In the genomic region with DNA sequence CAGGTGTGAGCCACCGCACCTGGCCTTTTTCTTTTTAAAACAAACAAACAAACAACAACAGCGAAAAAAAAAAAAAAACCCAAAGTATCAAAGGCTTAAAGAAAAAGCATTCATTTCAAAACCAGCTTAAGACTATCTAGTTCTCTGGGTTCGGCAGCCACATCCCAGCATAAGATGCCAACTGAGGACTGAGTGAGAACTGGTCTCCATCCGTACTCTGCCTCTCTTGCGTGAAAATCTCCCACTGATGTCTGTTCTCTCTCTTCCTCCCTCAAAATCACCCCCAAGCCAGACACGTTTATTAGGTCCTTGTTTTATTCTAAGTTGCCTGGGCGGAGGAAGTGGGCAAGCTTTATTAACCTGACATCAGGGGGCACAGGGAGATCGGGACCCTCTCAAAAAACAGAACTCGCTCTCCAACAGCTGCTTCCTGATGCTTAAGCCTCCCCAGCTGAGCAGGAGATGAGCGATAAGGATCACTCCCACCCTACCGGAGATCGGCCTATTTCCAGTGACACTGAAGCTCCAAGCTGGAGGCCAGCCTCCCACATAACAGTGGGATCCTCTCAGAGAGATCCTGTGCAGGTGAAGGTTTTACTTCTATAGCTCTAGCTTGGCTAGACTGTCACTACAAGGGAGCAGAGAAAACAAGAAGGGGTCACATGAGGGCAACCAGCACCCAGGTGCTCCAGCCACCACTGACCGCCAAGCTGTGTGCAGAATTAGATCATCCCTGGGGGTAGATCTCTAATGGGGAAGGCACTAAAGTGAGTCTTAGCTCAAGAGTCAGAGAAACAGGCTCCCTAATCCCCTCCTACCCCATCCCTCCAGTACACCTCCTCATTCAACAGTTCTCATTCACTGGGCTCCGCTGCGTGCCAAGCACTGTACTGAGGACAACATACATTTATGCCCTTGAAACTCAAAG, we compare ENCODE assay signal across 1 cellular context.
TF ChIP-seq lines count a peak whose summit lies in the region.

No MANE protein-coding gene starts in this region.

TF ChIP-seq in HepG2, 621 proteins besides CTCF, POLR2A, EP300 and RAD21 (continued from another document and continues in another):
- TF ChIP-seq, protein P1, sequence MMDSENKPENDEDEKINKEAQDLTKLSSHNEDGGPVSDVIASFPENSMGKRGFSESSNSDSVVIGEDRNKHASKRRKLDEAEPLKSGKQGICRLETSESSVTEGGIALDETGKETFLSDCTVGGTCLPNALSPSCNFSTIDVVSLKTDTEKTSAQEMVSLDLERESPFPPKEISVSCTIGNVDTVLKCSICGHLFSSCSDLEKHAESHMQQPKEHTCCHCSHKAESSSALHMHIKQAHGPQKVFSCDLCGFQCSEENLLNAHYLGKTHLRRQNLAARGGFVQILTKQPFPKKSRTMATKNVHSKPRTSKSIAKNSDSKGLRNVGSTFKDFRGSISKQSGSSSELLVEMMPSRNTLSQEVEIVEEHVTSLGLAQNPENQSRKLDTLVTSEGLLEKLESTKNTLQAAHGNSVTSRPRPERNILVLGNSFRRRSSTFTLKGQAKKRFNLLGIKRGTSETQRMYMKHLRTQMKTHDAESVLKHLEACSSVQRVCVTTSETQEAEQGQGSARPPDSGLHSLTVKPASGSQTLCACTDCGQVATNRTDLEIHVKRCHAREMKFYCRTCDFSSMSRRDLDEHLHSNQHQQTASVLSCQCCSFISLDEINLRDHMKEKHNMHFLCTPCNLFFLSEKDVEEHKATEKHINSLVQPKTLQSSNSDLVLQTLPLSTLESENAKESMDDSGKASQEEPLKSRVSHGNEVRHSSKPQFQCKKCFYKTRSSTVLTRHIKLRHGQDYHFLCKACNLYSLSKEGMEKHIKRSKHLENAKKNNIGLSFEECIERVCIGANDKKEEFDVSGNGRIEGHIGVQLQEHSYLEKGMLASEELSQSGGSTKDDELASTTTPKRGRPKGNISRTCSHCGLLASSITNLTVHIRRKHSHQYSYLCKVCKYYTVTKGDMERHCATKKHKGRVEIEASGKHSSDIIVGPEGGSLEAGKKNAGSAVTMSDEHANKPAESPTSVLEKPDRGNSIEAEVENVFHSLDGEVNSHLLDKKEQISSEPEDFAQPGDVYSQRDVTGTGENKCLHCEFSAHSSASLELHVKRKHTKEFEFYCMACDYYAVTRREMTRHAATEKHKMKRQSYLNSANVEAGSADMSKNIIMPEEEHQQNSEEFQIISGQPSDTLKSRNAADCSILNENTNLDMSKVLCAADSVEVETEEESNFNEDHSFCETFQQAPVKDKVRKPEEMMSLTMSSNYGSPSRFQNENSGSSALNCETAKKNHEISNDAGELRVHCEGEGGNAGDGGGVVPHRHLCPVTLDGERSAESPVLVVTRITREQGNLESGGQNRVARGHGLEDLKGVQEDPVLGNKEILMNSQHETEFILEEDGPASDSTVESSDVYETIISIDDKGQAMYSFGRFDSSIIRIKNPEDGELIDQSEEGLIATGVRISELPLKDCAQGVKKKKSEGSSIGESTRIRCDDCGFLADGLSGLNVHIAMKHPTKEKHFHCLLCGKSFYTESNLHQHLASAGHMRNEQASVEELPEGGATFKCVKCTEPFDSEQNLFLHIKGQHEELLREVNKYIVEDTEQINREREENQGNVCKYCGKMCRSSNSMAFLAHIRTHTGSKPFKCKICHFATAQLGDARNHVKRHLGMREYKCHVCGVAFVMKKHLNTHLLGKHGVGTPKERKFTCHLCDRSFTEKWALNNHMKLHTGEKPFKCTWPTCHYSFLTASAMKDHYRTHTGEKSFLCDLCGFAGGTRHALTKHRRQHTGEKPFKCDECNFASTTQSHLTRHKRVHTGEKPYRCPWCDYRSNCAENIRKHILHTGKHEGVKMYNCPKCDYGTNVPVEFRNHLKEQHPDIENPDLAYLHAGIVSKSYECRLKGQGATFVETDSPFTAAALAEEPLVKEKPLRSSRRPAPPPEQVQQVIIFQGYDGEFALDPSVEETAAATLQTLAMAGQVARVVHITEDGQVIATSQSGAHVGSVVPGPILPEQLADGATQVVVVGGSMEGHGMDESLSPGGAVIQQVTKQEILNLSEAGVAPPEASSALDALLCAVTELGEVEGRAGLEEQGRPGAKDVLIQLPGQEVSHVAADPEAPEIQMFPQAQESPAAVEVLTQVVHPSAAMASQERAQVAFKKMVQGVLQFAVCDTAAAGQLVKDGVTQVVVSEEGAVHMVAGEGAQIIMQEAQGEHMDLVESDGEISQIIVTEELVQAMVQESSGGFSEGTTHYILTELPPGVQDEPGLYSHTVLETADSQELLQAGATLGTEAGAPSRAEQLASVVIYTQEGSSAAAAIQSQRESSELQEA (CRISPR knock-in tag; IDR thresholded peaks at IDR 0.05; ENCODE audit: not compliant biosample characterization): no peak
- TF ChIP-seq, protein P2, sequence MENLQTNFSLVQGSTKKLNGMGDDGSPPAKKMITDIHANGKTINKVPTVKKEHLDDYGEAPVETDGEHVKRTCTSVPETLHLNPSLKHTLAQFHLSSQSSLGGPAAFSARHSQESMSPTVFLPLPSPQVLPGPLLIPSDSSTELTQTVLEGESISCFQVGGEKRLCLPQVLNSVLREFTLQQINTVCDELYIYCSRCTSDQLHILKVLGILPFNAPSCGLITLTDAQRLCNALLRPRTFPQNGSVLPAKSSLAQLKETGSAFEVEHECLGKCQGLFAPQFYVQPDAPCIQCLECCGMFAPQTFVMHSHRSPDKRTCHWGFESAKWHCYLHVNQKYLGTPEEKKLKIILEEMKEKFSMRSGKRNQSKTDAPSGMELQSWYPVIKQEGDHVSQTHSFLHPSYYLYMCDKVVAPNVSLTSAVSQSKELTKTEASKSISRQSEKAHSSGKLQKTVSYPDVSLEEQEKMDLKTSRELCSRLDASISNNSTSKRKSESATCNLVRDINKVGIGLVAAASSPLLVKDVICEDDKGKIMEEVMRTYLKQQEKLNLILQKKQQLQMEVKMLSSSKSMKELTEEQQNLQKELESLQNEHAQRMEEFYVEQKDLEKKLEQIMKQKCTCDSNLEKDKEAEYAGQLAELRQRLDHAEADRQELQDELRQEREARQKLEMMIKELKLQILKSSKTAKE (CRISPR knock-in tag; IDR thresholded peaks at IDR 0.05; ENCODE audit: borderline replicate concordance): peak; percentile 47; the same call in 1 of the 2 replicates
- TF ChIP-seq SAP130 (CRISPR knock-in tag; IDR thresholded peaks at IDR 0.05; ENCODE audit: low read depth) (0 out of 2 replicates have a peak, but pooled peaks have one; percentile 16), ZNF253 (CRISPR knock-in tag; IDR thresholded peaks at IDR 0.05; ENCODE audit: borderline replicate concordance) (no peak), ZNF292 (CRISPR knock-in tag; IDR thresholded peaks at IDR 0.05; ENCODE audit: borderline replicate concordance, low read depth) (no peak), XRCC5 (optimal IDR thresholded peaks at IDR 0.05; ENCODE audit: low read length) (no peak), STAG1 (CRISPR knock-in tag; IDR thresholded peaks at IDR 0.05) (no peak), ZNF296 (CRISPR knock-in tag; conservative IDR thresholded peaks at IDR 0.05) (no peak), ZNF564 (CRISPR knock-in tag; IDR thresholded peaks at IDR 0.05) (no peak), ZNF543 (CRISPR knock-in tag; IDR thresholded peaks at IDR 0.05) (no peak), ZBTB20 (CRISPR knock-in tag; IDR thresholded peaks at IDR 0.05; ENCODE audit: borderline replicate concordance, low read depth) (no peak), ZNF501 (CRISPR knock-in tag; IDR thresholded peaks at IDR 0.05) (0 out of 2 replicates have a peak, but pooled peaks have one; percentile 11), GATAD1 (CRISPR knock-in tag; IDR thresholded peaks at IDR 0.05) (no peak), RNF2 (conservative IDR thresholded peaks at IDR 0.05; ENCODE audit: low read depth) (no peak)
- TF ChIP-seq, protein P3, sequence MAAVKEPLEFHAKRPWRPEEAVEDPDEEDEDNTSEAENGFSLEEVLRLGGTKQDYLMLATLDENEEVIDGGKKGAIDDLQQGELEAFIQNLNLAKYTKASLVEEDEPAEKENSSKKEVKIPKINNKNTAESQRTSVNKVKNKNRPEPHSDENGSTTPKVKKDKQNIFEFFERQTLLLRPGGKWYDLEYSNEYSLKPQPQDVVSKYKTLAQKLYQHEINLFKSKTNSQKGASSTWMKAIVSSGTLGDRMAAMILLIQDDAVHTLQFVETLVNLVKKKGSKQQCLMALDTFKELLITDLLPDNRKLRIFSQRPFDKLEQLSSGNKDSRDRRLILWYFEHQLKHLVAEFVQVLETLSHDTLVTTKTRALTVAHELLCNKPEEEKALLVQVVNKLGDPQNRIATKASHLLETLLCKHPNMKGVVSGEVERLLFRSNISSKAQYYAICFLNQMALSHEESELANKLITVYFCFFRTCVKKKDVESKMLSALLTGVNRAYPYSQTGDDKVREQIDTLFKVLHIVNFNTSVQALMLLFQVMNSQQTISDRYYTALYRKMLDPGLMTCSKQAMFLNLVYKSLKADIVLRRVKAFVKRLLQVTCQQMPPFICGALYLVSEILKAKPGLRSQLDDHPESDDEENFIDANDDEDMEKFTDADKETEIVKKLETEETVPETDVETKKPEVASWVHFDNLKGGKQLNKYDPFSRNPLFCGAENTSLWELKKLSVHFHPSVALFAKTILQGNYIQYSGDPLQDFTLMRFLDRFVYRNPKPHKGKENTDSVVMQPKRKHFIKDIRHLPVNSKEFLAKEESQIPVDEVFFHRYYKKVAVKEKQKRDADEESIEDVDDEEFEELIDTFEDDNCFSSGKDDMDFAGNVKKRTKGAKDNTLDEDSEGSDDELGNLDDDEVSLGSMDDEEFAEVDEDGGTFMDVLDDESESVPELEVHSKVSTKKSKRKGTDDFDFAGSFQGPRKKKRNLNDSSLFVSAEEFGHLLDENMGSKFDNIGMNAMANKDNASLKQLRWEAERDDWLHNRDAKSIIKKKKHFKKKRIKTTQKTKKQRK (IDR thresholded peaks at IDR 0.05; ENCODE audit: low read length): no peak
- TF ChIP-seq, protein P4, sequence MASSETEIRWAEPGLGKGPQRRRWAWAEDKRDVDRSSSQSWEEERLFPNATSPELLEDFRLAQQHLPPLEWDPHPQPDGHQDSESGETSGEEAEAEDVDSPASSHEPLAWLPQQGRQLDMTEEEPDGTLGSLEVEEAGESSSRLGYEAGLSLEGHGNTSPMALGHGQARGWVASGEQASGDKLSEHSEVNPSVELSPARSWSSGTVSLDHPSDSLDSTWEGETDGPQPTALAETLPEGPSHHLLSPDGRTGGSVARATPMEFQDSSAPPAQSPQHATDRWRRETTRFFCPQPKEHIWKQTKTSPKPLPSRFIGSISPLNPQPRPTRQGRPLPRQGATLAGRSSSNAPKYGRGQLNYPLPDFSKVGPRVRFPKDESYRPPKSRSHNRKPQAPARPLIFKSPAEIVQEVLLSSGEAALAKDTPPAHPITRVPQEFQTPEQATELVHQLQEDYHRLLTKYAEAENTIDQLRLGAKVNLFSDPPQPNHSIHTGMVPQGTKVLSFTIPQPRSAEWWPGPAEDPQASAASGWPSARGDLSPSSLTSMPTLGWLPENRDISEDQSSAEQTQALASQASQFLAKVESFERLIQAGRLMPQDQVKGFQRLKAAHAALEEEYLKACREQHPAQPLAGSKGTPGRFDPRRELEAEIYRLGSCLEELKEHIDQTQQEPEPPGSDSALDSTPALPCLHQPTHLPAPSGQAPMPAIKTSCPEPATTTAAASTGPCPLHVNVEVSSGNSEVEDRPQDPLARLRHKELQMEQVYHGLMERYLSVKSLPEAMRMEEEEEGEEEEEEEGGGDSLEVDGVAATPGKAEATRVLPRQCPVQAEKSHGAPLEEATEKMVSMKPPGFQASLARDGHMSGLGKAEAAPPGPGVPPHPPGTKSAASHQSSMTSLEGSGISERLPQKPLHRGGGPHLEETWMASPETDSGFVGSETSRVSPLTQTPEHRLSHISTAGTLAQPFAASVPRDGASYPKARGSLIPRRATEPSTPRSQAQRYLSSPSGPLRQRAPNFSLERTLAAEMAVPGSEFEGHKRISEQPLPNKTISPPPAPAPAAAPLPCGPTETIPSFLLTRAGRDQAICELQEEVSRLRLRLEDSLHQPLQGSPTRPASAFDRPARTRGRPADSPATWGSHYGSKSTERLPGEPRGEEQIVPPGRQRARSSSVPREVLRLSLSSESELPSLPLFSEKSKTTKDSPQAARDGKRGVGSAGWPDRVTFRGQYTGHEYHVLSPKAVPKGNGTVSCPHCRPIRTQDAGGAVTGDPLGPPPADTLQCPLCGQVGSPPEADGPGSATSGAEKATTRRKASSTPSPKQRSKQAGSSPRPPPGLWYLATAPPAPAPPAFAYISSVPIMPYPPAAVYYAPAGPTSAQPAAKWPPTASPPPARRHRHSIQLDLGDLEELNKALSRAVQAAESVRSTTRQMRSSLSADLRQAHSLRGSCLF (CRISPR knock-in tag; IDR thresholded peaks at IDR 0.05; ENCODE audit: borderline replicate concordance): no peak
- TF ChIP-seq, protein P5, sequence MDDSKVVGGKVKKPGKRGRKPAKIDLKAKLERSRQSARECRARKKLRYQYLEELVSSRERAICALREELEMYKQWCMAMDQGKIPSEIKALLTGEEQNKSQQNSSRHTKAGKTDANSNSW (CRISPR knock-in tag; IDR thresholded peaks at IDR 0.05; ENCODE audit: borderline replicate concordance): no peak
- TF ChIP-seq, protein P6, sequence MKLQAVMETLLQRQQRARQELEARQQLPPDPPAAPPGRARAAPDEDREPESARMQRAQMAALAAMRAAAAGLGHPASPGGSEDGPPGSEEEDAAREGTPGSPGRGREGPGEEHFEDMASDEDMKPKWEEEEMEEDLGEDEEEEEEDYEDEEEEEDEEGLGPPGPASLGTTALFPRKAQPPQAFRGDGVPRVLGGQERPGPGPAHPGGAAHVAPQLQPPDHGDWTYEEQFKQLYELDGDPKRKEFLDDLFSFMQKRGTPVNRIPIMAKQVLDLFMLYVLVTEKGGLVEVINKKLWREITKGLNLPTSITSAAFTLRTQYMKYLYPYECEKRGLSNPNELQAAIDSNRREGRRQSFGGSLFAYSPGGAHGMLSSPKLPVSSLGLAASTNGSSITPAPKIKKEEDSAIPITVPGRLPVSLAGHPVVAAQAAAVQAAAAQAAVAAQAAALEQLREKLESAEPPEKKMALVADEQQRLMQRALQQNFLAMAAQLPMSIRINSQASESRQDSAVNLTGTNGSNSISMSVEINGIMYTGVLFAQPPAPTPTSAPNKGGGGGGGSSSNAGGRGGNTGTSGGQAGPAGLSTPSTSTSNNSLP (IDR thresholded peaks at IDR 0.05; ENCODE audit: low read depth, low read length): no peak
- TF ChIP-seq, protein P7, sequence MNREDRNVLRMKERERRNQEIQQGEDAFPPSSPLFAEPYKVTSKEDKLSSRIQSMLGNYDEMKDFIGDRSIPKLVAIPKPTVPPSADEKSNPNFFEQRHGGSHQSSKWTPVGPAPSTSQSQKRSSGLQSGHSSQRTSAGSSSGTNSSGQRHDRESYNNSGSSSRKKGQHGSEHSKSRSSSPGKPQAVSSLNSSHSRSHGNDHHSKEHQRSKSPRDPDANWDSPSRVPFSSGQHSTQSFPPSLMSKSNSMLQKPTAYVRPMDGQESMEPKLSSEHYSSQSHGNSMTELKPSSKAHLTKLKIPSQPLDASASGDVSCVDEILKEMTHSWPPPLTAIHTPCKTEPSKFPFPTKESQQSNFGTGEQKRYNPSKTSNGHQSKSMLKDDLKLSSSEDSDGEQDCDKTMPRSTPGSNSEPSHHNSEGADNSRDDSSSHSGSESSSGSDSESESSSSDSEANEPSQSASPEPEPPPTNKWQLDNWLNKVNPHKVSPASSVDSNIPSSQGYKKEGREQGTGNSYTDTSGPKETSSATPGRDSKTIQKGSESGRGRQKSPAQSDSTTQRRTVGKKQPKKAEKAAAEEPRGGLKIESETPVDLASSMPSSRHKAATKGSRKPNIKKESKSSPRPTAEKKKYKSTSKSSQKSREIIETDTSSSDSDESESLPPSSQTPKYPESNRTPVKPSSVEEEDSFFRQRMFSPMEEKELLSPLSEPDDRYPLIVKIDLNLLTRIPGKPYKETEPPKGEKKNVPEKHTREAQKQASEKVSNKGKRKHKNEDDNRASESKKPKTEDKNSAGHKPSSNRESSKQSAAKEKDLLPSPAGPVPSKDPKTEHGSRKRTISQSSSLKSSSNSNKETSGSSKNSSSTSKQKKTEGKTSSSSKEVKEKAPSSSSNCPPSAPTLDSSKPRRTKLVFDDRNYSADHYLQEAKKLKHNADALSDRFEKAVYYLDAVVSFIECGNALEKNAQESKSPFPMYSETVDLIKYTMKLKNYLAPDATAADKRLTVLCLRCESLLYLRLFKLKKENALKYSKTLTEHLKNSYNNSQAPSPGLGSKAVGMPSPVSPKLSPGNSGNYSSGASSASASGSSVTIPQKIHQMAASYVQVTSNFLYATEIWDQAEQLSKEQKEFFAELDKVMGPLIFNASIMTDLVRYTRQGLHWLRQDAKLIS (CRISPR knock-in tag; IDR thresholded peaks at IDR 0.05): no peak
